Comparison of ENCODE assay signal across 9 cellular contexts in the genomic region with DNA sequence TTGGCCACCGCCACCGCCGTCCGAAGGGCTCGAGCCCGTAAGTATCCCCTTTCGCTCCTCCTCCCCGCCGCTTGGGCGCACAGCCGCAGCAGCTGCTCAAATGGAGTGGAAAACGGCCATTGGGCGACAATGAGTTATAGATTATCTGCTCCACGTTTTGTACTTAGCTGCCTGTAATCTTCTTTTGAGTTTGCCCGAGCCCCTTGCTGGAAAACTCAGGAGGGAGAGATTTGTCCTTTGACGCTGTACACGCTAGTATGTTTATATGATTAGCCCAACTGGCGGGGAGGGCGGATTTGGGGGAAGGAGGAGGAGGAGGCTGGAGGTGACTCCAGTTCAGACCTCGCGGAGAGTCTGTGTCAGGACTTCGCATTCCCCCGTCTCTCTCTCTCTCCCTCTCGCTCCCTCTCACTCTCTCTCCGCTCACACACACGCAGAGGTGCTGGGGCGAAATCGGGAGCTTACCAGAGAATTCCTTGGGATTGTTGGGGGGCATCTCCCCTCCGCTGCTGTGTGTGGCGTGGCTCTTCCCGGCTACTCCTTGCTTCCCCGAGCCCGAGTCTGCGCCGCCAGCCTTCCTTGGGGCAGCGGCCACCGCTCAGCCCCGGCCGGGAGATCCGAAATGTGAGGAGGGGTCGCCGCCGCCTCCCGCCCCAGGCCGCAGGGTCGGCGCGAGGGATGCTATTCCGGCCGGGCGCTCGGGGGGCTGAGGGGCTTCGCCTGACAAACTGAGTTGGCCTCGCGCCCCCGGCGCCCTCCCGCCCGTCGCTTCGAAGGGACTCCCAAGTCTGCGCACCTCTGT. TPM values are rescaled to one million over a fixed set of nuclear protein-coding genes. Genes with fewer than 3 reads are reported as not detected.
DNase-seq lines count a peak whose midpoint lies in the region; ATAC-seq and TF ChIP-seq lines count a peak whose summit lies in the region.
"Had no signal": no experiment of that assay in that cellular context is flagged by ENCODE, and none has a peak within 500 bp of the region (broad histone marks: within the 10 kb centered on the region; RNA-seq: fewer than 3 reads in every experiment).

No MANE protein-coding gene starts in this region.

- TF ChIP-seq EP300 in Ishikawa (IDR thresholded peaks at IDR 0.05; ENCODE audit: borderline replicate concordance) = peak; percentile 22; the same call in 1 of the 2 replicates

- peaks cover 0 to 23% (median 21%) of the 10 kb centered on the region in 4 donors for H3K4me1 ChIP-seq in liver (ENCODE audit: control insufficient read depth in 4 of 4, insufficient read depth in 4 of 4, low read length in 3 of 4)
- H3K4me1 ChIP-seq in subcutaneous abdominal adipose tissue (ENCODE audit: control insufficient read depth in 5 of 5, insufficient read depth in 5 of 5, low read length in 5 of 5) = peaks cover 2 to 38% (median 28%) of the 10 kb centered on the region in 5 donors

- peak overlapping the region; percentile 52 for H3K9ac ChIP-seq in liver (ENCODE audit: low read depth in 1 of 2, low read length in 2 of 2)
- peak overlapping the region; percentile 63 to 88 (median 85) for H3K9ac ChIP-seq in subcutaneous abdominal adipose tissue (ENCODE audit: low read length in 5 of 5)

- H3K36me3 ChIP-seq in liver (ENCODE audit: control insufficient read depth in 4 of 4, insufficient read depth in 3 of 4, low read depth in 1 of 4, low read length in 3 of 4) (no peaks in the 10 kb centered on the region), subcutaneous abdominal adipose tissue (ENCODE audit: control insufficient read depth in 5 of 5, insufficient read depth in 5 of 5, low read length in 5 of 5) (no peaks in the 10 kb centered on the region)

- no peak for ATAC-seq in GM21515 (IDR thresholded peaks at IDR 0.05; ENCODE audit: unreplicated experiment)

- no peak for TF ChIP-seq CTCF in dorsolateral prefrontal cortex (IDR thresholded peaks at IDR 0.05 in 54 of 56, conservative IDR thresholded peaks at IDR 0.05 in 2 of 56; ENCODE audit: low read depth in 1 of 56, partially characterized antibody in 56 of 56)
- no peak for TF ChIP-seq CTCF in liver (IDR thresholded peaks at IDR 0.05; ENCODE audit: low read depth, low read length, missing input control)

- H3K27me3 ChIP-seq in dorsolateral prefrontal cortex (peaks cover 0 to 69% (median 13%) of the 10 kb centered on the region in 45 donors), liver (ENCODE audit: control insufficient read depth in 4 of 4, insufficient read depth in 4 of 4, low read length in 3 of 4) (no peaks in the 10 kb centered on the region), subcutaneous abdominal adipose tissue (ENCODE audit: control insufficient read depth in 5 of 5, insufficient read depth in 4 of 5, low read length in 5 of 5) (no peaks in the 10 kb centered on the region)

- peak overlapping the region; percentile 52 to 84 (median 73) for H3K4me3 ChIP-seq in dorsolateral prefrontal cortex
- peak overlapping the region; percentile 91 to 98 (median 97) for H3K4me3 ChIP-seq in liver (ENCODE audit: low read depth in 1 of 3, low read length in 3 of 3)
- H3K4me3 ChIP-seq in subcutaneous abdominal adipose tissue (ENCODE audit: low read depth in 1 of 5, low read length in 5 of 5) = peak overlapping the region; percentile 67 to 97 (median 90)

- DNase-seq in activated CD8-positive, alpha-beta memory T cell treated with anti-CD3 and anti-CD28 coated beads for 24 hours = peak; percentile 53
- no peak for DNase-seq in activated CD8-positive, alpha-beta memory T cell treated with anti-CD3 and anti-CD28 coated beads, Interleukin-2, amount 50 U/mL, for 4 hours
- DNase-seq in RPMI7951 (ENCODE audit: low read depth) = peak; percentile 16
- peak in 8 of 10 donors; percentile 6 to 70 (median 56) for DNase-seq in dorsolateral prefrontal cortex
- DNase-seq: DND-41 had no signal

- TF ChIP-seq RAD21 in Ishikawa (IDR thresholded peaks at IDR 0.05; ENCODE audit: low read depth) = peak; percentile 7; the same call in 1 of the 2 replicates
- peak; percentile 29 to 40 for TF ChIP-seq RAD21 in liver (IDR thresholded peaks at IDR 0.05)

- H3K27ac ChIP-seq in dorsolateral prefrontal cortex = peak overlapping the region in 58 of 59 donors; percentile 11 to 98 (median 91)
- H3K27ac ChIP-seq in liver (ENCODE audit: low read depth in 1 of 2, low read length in 2 of 2) = peak overlapping the region; percentile 92 to 100
- peak overlapping the region; percentile 97 for H3K27ac ChIP-seq in subcutaneous abdominal adipose tissue (ENCODE audit: low read depth, low read length)

- intact Hi-C loops in dorsolateral prefrontal cortex (cut with DNase I) = loop anchor here in 1 of 2 donors (5.0 kb wide), 1 partner anchor 489 kb away; no protein-coding TSS in a partner anchor

- 2% methylated on average over 62 of the region's 62 CpGs for WGBS in liver

- H3K9me3 ChIP-seq in liver (ENCODE audit: control insufficient read depth in 4 of 4, low read length in 3 of 4) (no peaks in the 10 kb centered on the region), subcutaneous abdominal adipose tissue (ENCODE audit: control insufficient read depth in 5 of 5, low read length in 5 of 5) (no peaks in the 10 kb centered on the region)

TF ChIP-seq in Ishikawa, 13 proteins besides CTCF, POLR2A, EP300 and RAD21 (continues in another document):
- TF ChIP-seq, protein P1, sequence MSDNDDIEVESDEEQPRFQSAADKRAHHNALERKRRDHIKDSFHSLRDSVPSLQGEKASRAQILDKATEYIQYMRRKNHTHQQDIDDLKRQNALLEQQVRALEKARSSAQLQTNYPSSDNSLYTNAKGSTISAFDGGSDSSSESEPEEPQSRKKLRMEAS (IDR thresholded peaks at IDR 0.05) = peak; percentile 45
- TF ChIP-seq, protein P2, sequence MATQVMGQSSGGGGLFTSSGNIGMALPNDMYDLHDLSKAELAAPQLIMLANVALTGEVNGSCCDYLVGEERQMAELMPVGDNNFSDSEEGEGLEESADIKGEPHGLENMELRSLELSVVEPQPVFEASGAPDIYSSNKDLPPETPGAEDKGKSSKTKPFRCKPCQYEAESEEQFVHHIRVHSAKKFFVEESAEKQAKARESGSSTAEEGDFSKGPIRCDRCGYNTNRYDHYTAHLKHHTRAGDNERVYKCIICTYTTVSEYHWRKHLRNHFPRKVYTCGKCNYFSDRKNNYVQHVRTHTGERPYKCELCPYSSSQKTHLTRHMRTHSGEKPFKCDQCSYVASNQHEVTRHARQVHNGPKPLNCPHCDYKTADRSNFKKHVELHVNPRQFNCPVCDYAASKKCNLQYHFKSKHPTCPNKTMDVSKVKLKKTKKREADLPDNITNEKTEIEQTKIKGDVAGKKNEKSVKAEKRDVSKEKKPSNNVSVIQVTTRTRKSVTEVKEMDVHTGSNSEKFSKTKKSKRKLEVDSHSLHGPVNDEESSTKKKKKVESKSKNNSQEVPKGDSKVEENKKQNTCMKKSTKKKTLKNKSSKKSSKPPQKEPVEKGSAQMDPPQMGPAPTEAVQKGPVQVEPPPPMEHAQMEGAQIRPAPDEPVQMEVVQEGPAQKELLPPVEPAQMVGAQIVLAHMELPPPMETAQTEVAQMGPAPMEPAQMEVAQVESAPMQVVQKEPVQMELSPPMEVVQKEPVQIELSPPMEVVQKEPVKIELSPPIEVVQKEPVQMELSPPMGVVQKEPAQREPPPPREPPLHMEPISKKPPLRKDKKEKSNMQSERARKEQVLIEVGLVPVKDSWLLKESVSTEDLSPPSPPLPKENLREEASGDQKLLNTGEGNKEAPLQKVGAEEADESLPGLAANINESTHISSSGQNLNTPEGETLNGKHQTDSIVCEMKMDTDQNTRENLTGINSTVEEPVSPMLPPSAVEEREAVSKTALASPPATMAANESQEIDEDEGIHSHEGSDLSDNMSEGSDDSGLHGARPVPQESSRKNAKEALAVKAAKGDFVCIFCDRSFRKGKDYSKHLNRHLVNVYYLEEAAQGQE (IDR thresholded peaks at IDR 0.05; ENCODE audit: low read depth) = no peak
- TF ChIP-seq TAF1 (IDR thresholded peaks at IDR 0.05; ENCODE audit: low read depth) (peak; percentile 88), CREB1 (IDR thresholded peaks at IDR 0.05; ENCODE audit: low read depth) (no peak), NFIC (IDR thresholded peaks at IDR 0.05) (no peak)

TF ChIP-seq in liver, 16 proteins besides CTCF, POLR2A, EP300 and RAD21 (continues in another document):
- peak; percentile 71 for TF ChIP-seq YY1 (IDR thresholded peaks at IDR 0.05)
- peak; percentile 91 for TF ChIP-seq TAF1 (conservative IDR thresholded peaks at IDR 0.05)
- TF ChIP-seq RXRA (IDR thresholded peaks at IDR 0.05) = peak; percentile 49 to 53
- peak in 1 of 2 donors; percentile 38 for TF ChIP-seq EGR1 (IDR thresholded peaks at IDR 0.05; ENCODE audit: low read depth in 2 of 2)
- TF ChIP-seq SP1 (IDR thresholded peaks at IDR 0.05) = peak; percentile 44
- TF ChIP-seq HNF4G (IDR thresholded peaks at IDR 0.05) = no peak
- TF ChIP-seq GABPA (IDR thresholded peaks at IDR 0.05 in 1 of 2, conservative IDR thresholded peaks at IDR 0.05 in 1 of 2) = no peak
- TF ChIP-seq, protein P2 (IDR thresholded peaks at IDR 0.05) = peak; percentile 91
- peak in 1 of 2 donors; percentile 32 for TF ChIP-seq HNF4A (conservative IDR thresholded peaks at IDR 0.05)

RNA-seq across cellular contexts. Expression of a gene that starts 0.5 kb away (rescaled TPM):
- total RNA-seq in RPMI7951 (2014; rRNA removed; shearing (Covaris generic)) = under 0.01 TPM in 1 of 2 replicates, not detected in the other
- 100 to 1,000 TPM in 2 of 120 experiments, 10 to 100 TPM in 118; 28.2 to 104 (median 65.9) TPM for total RNA-seq in dorsolateral prefrontal cortex
- total RNA-seq in liver = 10 to 100 TPM; 37.9 to 82.0 TPM
- 10 to 100 TPM; 21.1 to 25.4 TPM for polyA plus RNA-seq in liver

Comparison
In these comparisons a context has a peak if more than half of its experiments do, and no peak if none do; other contexts are left out.
1. RNA of a gene that starts 0.5 kb away (total RNA-seq): 37.9 to 82.0 TPM in liver and 28.2 to 104 TPM in dorsolateral prefrontal cortex; under 0.01 TPM in RPMI7951; every median in the first group is over 10 times any median in the second.
2. Peak in every context shown above with its lines, with median percentiles within 50 percentile points of each other: H3K27ac ChIP-seq and H3K4me3 ChIP-seq.